In the genomic region with DNA sequence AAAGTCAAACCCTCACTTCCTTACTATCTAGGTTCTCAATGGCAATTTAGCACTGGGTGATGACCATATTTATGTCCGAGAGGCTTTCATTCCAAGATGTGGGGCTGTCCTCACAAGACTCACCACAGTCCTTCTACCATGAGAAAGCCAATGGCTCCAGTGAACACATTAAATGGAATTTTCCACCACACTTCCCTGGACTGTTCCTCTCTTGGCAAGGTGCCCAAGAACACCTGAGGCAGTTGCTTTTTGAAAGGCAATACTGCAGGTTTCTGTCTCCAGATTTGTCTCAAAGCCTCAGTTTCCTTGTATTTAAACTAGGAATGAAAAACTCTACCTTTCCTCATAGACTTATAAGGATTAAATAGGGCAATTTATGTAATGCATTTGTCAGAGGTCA, we compare ENCODE assay signal across 19 cellular contexts. TPM values are rescaled to one million over a fixed set of nuclear protein-coding genes. Genes with fewer than 3 reads are reported as not detected.
DNase-seq lines count a peak whose midpoint lies in the region; ATAC-seq and TF ChIP-seq lines count a peak whose summit lies in the region.
"Had no signal": no experiment of that assay in that cellular context is flagged by ENCODE, and none has a peak within 500 bp of the region (broad histone marks: within the 10 kb centered on the region; RNA-seq: fewer than 3 reads in every experiment).

No MANE protein-coding gene starts in this region.

- H3K36me3 ChIP-seq in body of pancreas (replicated peaks in 1 of 2; ENCODE audit: insufficient read depth in 1 of 2, low read depth in 2 of 2) (no peaks in the 10 kb centered on the region), muscle layer of colon (ENCODE audit: insufficient read depth, low read length) (no peaks in the 10 kb centered on the region), stomach (no peaks in the 10 kb centered on the region)

- no peak overlapping the region for H3K9ac ChIP-seq in muscle layer of colon (ENCODE audit: low read length)

- WGBS in body of pancreas, 2 donors = 86 to 94% methylated on average over 1 of the region's 1 CpG
- WGBS in stomach, 5 donors = 76 to 97% (median 84%) methylated on average over 1 of the region's 1 CpG

- H3K4me3 ChIP-seq in body of pancreas (no peak overlapping the region), muscle layer of colon (ENCODE audit: low read depth in 1 of 2, low read length in 2 of 2) (no peak overlapping the region), stomach (no peak overlapping the region)

- TF ChIP-seq POLR2A in body of pancreas (IDR thresholded peaks at IDR 0.05) (no peak), stomach (IDR thresholded peaks at IDR 0.05) (no peak)

- H3K9me3 ChIP-seq in body of pancreas (no peaks in the 10 kb centered on the region), muscle layer of colon (ENCODE audit: low read length) (no peaks in the 10 kb centered on the region), stomach (no peaks in the 10 kb centered on the region)

- H3K27ac ChIP-seq in body of pancreas = no peak overlapping the region
- peak overlapping the region; percentile 7 for H3K27ac ChIP-seq in muscle layer of colon (ENCODE audit: low read depth, low read length)
- peak overlapping the region in 2 of 5 donors; percentile 29 to 31 for H3K27ac ChIP-seq in stomach

- TF ChIP-seq CTCF in body of pancreas (IDR thresholded peaks at IDR 0.05) (no peak), stomach (IDR thresholded peaks at IDR 0.05) (no peak)

- H3K27me3 ChIP-seq in body of pancreas (no peaks in the 10 kb centered on the region), muscle layer of colon (ENCODE audit: control insufficient read depth in 1 of 2, insufficient read depth in 2 of 2, low read length in 2 of 2) (no peaks in the 10 kb centered on the region), stomach (no peaks in the 10 kb centered on the region)

- intact Hi-C loops in body of pancreas (cut with DNase I) = no loop called here
- intact Hi-C loops in stomach (cut with DNase I; ENCODE audit: low total_unique reads) = no loop called here

- ATAC-seq in body of pancreas = no peak
- ATAC-seq: activated T-cell treated with anti-CD3 and anti-CD28 coated beads, Interleukin-2, amount 50 U/mL, for 4 hours; CD8-positive, alpha-beta T cell; left lobe of liver had no signal

- TF ChIP-seq EP300 in Ishikawa (IDR thresholded peaks at IDR 0.05; ENCODE audit: borderline replicate concordance) = peak; percentile 72; the same call in 1 of the 2 replicates
- TF ChIP-seq EP300 in stomach (IDR thresholded peaks at IDR 0.05) = no peak

- TF ChIP-seq RAD21 in Ishikawa (IDR thresholded peaks at IDR 0.05; ENCODE audit: low read depth) = no peak

- peaks cover 19% of the 10 kb centered on the region for H3K4me1 ChIP-seq in body of pancreas
- H3K4me1 ChIP-seq in muscle layer of colon (ENCODE audit: insufficient read depth, low read length) = peaks cover 12% of the 10 kb centered on the region
- peaks cover 0 to 18% (median 6%) of the 10 kb centered on the region in 4 donors for H3K4me1 ChIP-seq in stomach

- DNase-seq in body of pancreas (peak; percentile 35 to 66 (median 56)), stomach (peak; percentile 35), activated gamma-delta T cell treated with Interleukin-2 at 50 U/mL for 16 hours (no peak), HK-2 (ENCODE audit: unreplicated experiment) (no peak), superior temporal gyrus (ENCODE audit: extremely low spot score) (no peak)
- DNase-seq: activated naive CD4-positive, alpha-beta T cell treated with anti-CD3 and anti-CD28 coated beads, Interleukin-2, amount 50 U/mL, for 16 hours; activated T-cell treated with anti-CD3 and anti-CD28 coated beads, Interleukin-2, amount 50 U/mL, for 4 hours; anterior cingulate cortex; CD8-positive, alpha-beta T cell; DMS79 treated with DMSO at 0.1 percent for 48 hours; endodermal cell; glutamatergic neuron; H7; NCI-H1092 treated with DMSO at 0.1 percent for 48 hours; NCI-H2029 treated with DMSO at 0.1 percent for 48 hours; NCI-H526 had no signal

TF ChIP-seq in Ishikawa, 13 proteins besides CTCF, POLR2A, EP300 and RAD21:
- peak; percentile 54; the same call in 1 of the 2 replicates for TF ChIP-seq TEAD4 (IDR thresholded peaks at IDR 0.05)
- no peak for TF ChIP-seq TAF1 (IDR thresholded peaks at IDR 0.05; ENCODE audit: low read depth)
- TF ChIP-seq NFIC (IDR thresholded peaks at IDR 0.05) = peak; percentile 94
- no peak for TF ChIP-seq ZBTB7A (IDR thresholded peaks at IDR 0.05; ENCODE audit: low read depth)
- peak; percentile 79 for TF ChIP-seq MAX (IDR thresholded peaks at IDR 0.05)
- TF ChIP-seq YY1 (IDR thresholded peaks at IDR 0.05; ENCODE audit: low read depth) = 0 out of 2 replicates have a peak, but pooled peaks have one; percentile 38
- peak; percentile 65; the same call in 1 of the 2 replicates for TF ChIP-seq TCF12 (IDR thresholded peaks at IDR 0.05; ENCODE audit: low read depth)
- peak; percentile 89; the same call in 1 of the 2 replicates for TF ChIP-seq FOXM1 (IDR thresholded peaks at IDR 0.05; ENCODE audit: borderline replicate concordance, low read depth)
TF ChIP-seq in Ishikawa: peak in this region for 6.

RNA-seq across cellular contexts. Expression of gene AFAP1L2, which starts 24.2 kb away (rescaled TPM):
- total RNA-seq in body of pancreas = 10 to 100 TPM; 10.5 to 17.9 TPM
- 10 to 100 TPM in 4 of 5 donors, 1 to 10 TPM in 1; 7.2 to 25.0 (median 19.3) TPM for total RNA-seq in stomach
- polyA plus RNA-seq in stomach = 1 to 10 TPM; 2.6 to 4.5 (median 3.4) TPM

Comparison
In these comparisons a context has a peak if more than half of its experiments do, and no peak if none do; other contexts are left out.
1. DNase-seq: peak in body of pancreas (4 of 4) and stomach (single experiment); none in activated gamma-delta T cell treated with Interleukin-2 at 50 U/mL for 16 hours (single experiment), HK-2 (single experiment) and superior temporal gyrus (single experiment).